22 cellular contexts compared by ENCODE assay signal in genomic region chr7:21611129-21611528, GRCh38.
"Had no signal": no experiment of that assay in that cellular context is flagged by ENCODE, and none has a peak within 500 bp of the region (broad histone marks: within the 10 kb centered on the region; RNA-seq: fewer than 3 reads in every experiment).

No MANE protein-coding gene starts in this region.

- H3K4me3 ChIP-seq: MG63, PC-9, Peyer's patch, SJCRH30 had no signal

- H3K9me3 ChIP-seq: MG63, Peyer's patch, SJCRH30 had no signal

- H3K27me3 ChIP-seq: MG63, Peyer's patch, SJCRH30 had no signal

- DNase-seq: KBM-7, MG63, NCI-H1092, NCI-H1105 treated with DMSO at 0.1 percent for 48 hours, NCI-H1417 treated with DMSO at 0.1 percent for 48 hours, NCI-H146, NCI-H187, NCI-H2029, NCI-H2081 treated with DMSO at 0.1 percent for 48 hours, NCI-H2171, NCI-H226, NCI-H446, NCI-H510A, NCI-H524 treated with DMSO at 0.1 percent for 48 hours, NCI-H69, NCI-H774, Peyer's patch, SHP77 treated with DMSO at 0.1 percent for 48 hours, SJCRH30 had no signal

- ATAC-seq: Right ventricle myocardium inferior, SK-N-SH treated with all-trans-retinoic acid at 6 μM for 48 hours had no signal

- H3K36me3 ChIP-seq: MG63, Peyer's patch, SJCRH30 had no signal

- H3K27ac ChIP-seq: PC-9, Peyer's patch, SJCRH30 had no signal

- H3K4me1 ChIP-seq: Peyer's patch, SJCRH30 had no signal
